10 cellular contexts compared by ENCODE assay signal in the genomic region with DNA sequence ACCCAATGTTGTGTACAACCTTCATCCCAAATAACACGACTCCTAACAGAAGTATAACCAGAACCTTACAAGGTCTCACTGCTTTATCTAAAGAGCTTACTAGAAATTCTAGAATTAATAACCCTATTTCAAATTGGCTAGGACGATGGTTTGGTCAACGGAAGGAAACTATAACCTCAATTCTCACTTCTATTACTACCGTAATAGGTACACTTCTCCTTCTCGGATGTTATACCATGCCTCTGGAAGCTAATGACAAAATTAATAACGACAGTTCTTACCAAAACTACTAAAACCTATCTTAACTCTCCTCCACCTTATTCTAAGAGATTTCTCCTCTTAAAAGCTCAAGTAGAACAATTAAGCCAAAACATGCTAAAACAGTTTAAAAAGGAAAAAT. TPM values are rescaled to one million over a fixed set of nuclear protein-coding genes. Genes with fewer than 3 reads are reported as not detected.
DNase-seq lines count a peak whose midpoint lies in the region; ATAC-seq and TF ChIP-seq lines count a peak whose summit lies in the region.
"Had no signal": no experiment of that assay in that cellular context is flagged by ENCODE, and none has a peak within 500 bp of the region (broad histone marks: within the 10 kb centered on the region; RNA-seq: fewer than 3 reads in every experiment).

No MANE protein-coding gene starts in this region.

- H3K4me1 ChIP-seq in MM.1S (ENCODE audit: low read length), result 0 out of 2 replicates have a peak, but pooled peaks cover 5% of the 10 kb centered on the region
- peaks cover 18 to 40% (median 26%) of the 10 kb centered on the region in 3 donors for H3K4me1 ChIP-seq in esophagus squamous epithelium
- H3K4me1 ChIP-seq in gastrocnemius medialis, result peaks cover 24 to 25% of the 10 kb centered on the region in 2 donors

- WGBS in esophagus squamous epithelium, 2 donors, result 40 to 45% methylated on average over 6 of the region's 6 CpGs

- H4K20me1 ChIP-seq in MM.1S (ENCODE audit: insufficient read depth, low read length), result no peaks in the 10 kb centered on the region

- H3K4me2 ChIP-seq in MM.1S (ENCODE audit: low read depth, low read length), result peak overlapping the region; percentile 87

- no peaks in the 10 kb centered on the region for H3K79me2 ChIP-seq in MM.1S (ENCODE audit: low read length)

- H3K36me3 ChIP-seq in MM.1S (replicated peaks; ENCODE audit: insufficient read depth, low read length) (no peaks in the 10 kb centered on the region), esophagus squamous epithelium (peaks cover 0 to 3% (median 0%) of the 10 kb centered on the region in 3 donors), gastrocnemius medialis (no peaks in the 10 kb centered on the region)

- H3K27me3 ChIP-seq in MM.1S (replicated peaks; ENCODE audit: insufficient read depth, low read length), result no peaks in the 10 kb centered on the region
- H3K27me3 ChIP-seq in esophagus squamous epithelium, result no peaks in the 10 kb centered on the region
- no peaks in the 10 kb centered on the region for H3K27me3 ChIP-seq in gastrocnemius medialis

- DNase-seq in GM12864 (ENCODE audit: low read depth) (no peak), MM.1S (peak; percentile 18), esophagus squamous epithelium (lab: John Stamatoyannopoulos, UW) (no peak), gastrocnemius medialis (no peak), A172 (ENCODE audit: low spot score) (no peak)
- DNase-seq: NCI-H524; stimulated activated CD4-positive, alpha-beta T cell treated with anti-CD3 and anti-CD28 coated beads, Interleukin-4, amount 100 ng/mL, for 24 hours had no signal

- H3K9ac ChIP-seq in MM.1S (ENCODE audit: low read length), result peak overlapping the region; percentile 51; the same call in 1 of the 2 replicates

- H3F3A ChIP-seq in MM.1S (ENCODE audit: insufficient read depth, low read length), result peaks cover 29% of the 10 kb centered on the region

- H3K4me3 ChIP-seq in GM12864 (ENCODE audit: low read depth, low read length) (peak overlapping the region; percentile 51; the same call in 1 of the 2 replicates), MM.1S (ENCODE audit: low read length) (peak overlapping the region; percentile 71), esophagus squamous epithelium (peak overlapping the region in 3 of 4 donors; percentile 47 to 65 (median 49)), gastrocnemius medialis (peak overlapping the region in 2 of 4 donors; percentile 58 to 59)

- in situ Hi-C loops in gastrocnemius medialis (cut with MboI; ENCODE audit: low sequenced_read_pairs in 4 of 4), result no loop called here

- H2AFZ ChIP-seq in MM.1S (ENCODE audit: low read length), result no peak overlapping the region

- intact Hi-C loops in esophagus squamous epithelium (cut with DNase I), result no loop called here
- intact Hi-C loops in gastrocnemius medialis (cut with DNase I; ENCODE audit: low total_unique reads), result loop anchor here (2.0 kb wide), 1 partner anchor 23 kb away; a partner anchor contains a TSS

- no peaks in the 10 kb centered on the region for H3K9me2 ChIP-seq in MM.1S (replicated peaks; ENCODE audit: insufficient read depth, low read length)

- TF ChIP-seq CTCF in GM12864 (IDR thresholded peaks at IDR 0.05; ENCODE audit: low read depth, low read length, missing control alignments), result no peak
- TF ChIP-seq CTCF in MM.1S (IDR thresholded peaks at IDR 0.05; ENCODE audit: low read length), result no peak
- no peak for TF ChIP-seq CTCF in esophagus squamous epithelium (IDR thresholded peaks at IDR 0.05)
- TF ChIP-seq CTCF in gastrocnemius medialis (IDR thresholded peaks at IDR 0.05 in 4 of 5, conservative IDR thresholded peaks at IDR 0.05 in 1 of 5), result no peak

- no peak for ATAC-seq in gastrocnemius medialis
- ATAC-seq in HG03469 (IDR thresholded peaks at IDR 0.05; ENCODE audit: unreplicated experiment), result no peak
- no peak for ATAC-seq in GM21825 (IDR thresholded peaks at IDR 0.05; ENCODE audit: unreplicated experiment)
- ATAC-seq in GM18502 (IDR thresholded peaks at IDR 0.05; ENCODE audit: poor library complexity, unreplicated experiment), result no peak

- TF ChIP-seq POLR2A in esophagus squamous epithelium (IDR thresholded peaks at IDR 0.05), result no peak
- no peak for TF ChIP-seq POLR2A in gastrocnemius medialis (IDR thresholded peaks at IDR 0.05)

- peak overlapping the region; percentile 90; the same call in 1 of the 2 replicates for H3K27ac ChIP-seq in MM.1S (ENCODE audit: low read length)
- peak overlapping the region; percentile 86 to 97 (median 93) for H3K27ac ChIP-seq in esophagus squamous epithelium
- peak overlapping the region; percentile 92 to 95 (median 94) for H3K27ac ChIP-seq in gastrocnemius medialis

- H3K9me3 ChIP-seq in MM.1S (replicated peaks; ENCODE audit: insufficient read depth, low read length) (no peaks in the 10 kb centered on the region), esophagus squamous epithelium (no peaks in the 10 kb centered on the region), gastrocnemius medialis (no peaks in the 10 kb centered on the region)

RNA-seq across cellular contexts. Expression of a gene that starts 23.6 kb away (rescaled TPM):
- total RNA-seq in esophagus squamous epithelium, result 1,000 to 10,000 TPM; 1,012 to 1,417 (median 1,215) TPM
- total RNA-seq in gastrocnemius medialis, result over 10,000 TPM in 2 of 4 donors, 1,000 to 10,000 TPM in 2; 3,173 to 12,805 (median 9,048) TPM
- total RNA-seq in A172 (2014; rRNA removed; shearing (Covaris generic)), result 1,288 and 1,521 TPM in 2 replicates

RNA-seq across cellular contexts. Expression of a gene that starts 50.9 kb away (rescaled TPM):
- total RNA-seq in esophagus squamous epithelium, result 10 to 100 TPM in 3 of 4 donors, 1 to 10 TPM in 1; 9.5 to 16.2 (median 14.0) TPM
- 10 to 100 TPM; 11.6 to 34.7 (median 28.7) TPM for total RNA-seq in gastrocnemius medialis
- 22.7 and 25.8 TPM in 2 replicates for total RNA-seq in A172 (2014; rRNA removed; shearing (Covaris generic))

RNA-seq across cellular contexts. Expression of a gene that starts 55.4 kb away (rescaled TPM):
- 10 to 100 TPM in 3 of 4 donors, 1 to 10 TPM in 1; 9.7 to 23.4 (median 14.9) TPM for total RNA-seq in esophagus squamous epithelium
- total RNA-seq in gastrocnemius medialis, result 1 to 10 TPM in 3 of 4 donors, under 1 TPM in 1; 0.75 to 2.0 (median 1.6) TPM
- total RNA-seq in A172 (2014; rRNA removed; shearing (Covaris generic)), result 14.4 and 18.6 TPM in 2 replicates
